1 cellular context compared by ENCODE assay signal in the genomic region with DNA sequence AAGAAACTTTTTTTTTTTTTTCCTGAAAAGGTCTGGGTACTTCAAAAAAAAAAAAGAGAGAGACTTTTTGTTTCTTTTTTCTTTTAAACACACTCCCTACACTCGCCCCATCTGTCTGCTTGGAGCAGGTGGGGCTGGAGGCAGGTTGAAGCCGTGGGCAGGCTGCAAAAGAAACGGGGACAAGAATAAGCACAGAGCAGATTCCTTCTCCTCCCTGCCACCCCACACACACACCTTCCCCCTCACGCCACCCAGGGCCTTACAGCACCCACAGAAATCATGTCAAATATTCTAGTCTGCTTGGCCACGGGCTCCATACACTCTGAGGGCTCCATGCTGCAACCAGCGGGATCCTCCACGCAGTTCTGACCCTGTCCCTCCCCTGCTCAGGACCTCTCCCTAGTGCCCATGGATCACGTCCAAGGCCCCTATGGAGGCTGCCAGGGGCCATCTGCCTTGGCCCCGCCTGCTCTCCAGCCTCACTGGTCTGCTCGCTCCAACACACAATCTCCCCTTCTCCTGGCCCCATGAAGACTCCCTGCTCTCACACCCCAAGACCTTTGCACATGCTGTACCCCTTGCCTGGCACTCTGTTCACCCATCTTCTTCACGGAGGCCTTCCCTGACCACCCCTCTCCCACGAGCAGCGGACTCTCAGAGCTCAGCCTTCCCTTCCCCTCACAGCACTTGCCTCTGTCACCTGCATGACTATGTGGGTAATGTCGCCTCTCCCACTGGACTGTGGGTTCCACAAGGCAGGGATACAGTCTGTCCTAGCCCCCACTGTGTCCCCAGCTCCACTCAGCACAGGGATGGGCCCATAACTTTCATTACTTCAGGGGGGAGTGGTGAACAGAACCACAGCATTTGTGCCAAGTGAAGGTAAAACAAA.
TF ChIP-seq lines count a peak whose summit lies in the region.

No MANE protein-coding gene starts in this region.

TF ChIP-seq in WTC11, 78 proteins besides CTCF, POLR2A, EP300 and RAD21 (continued from another document):
- TF ChIP-seq, protein P1, sequence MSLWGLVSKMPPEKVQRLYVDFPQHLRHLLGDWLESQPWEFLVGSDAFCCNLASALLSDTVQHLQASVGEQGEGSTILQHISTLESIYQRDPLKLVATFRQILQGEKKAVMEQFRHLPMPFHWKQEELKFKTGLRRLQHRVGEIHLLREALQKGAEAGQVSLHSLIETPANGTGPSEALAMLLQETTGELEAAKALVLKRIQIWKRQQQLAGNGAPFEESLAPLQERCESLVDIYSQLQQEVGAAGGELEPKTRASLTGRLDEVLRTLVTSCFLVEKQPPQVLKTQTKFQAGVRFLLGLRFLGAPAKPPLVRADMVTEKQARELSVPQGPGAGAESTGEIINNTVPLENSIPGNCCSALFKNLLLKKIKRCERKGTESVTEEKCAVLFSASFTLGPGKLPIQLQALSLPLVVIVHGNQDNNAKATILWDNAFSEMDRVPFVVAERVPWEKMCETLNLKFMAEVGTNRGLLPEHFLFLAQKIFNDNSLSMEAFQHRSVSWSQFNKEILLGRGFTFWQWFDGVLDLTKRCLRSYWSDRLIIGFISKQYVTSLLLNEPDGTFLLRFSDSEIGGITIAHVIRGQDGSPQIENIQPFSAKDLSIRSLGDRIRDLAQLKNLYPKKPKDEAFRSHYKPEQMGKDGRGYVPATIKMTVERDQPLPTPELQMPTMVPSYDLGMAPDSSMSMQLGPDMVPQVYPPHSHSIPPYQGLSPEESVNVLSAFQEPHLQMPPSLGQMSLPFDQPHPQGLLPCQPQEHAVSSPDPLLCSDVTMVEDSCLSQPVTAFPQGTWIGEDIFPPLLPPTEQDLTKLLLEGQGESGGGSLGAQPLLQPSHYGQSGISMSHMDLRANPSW (CRISPR knock-in tag; conservative IDR thresholded peaks at IDR 0.05; ENCODE audit: low read depth): no peak
- TF ChIP-seq, protein P2, sequence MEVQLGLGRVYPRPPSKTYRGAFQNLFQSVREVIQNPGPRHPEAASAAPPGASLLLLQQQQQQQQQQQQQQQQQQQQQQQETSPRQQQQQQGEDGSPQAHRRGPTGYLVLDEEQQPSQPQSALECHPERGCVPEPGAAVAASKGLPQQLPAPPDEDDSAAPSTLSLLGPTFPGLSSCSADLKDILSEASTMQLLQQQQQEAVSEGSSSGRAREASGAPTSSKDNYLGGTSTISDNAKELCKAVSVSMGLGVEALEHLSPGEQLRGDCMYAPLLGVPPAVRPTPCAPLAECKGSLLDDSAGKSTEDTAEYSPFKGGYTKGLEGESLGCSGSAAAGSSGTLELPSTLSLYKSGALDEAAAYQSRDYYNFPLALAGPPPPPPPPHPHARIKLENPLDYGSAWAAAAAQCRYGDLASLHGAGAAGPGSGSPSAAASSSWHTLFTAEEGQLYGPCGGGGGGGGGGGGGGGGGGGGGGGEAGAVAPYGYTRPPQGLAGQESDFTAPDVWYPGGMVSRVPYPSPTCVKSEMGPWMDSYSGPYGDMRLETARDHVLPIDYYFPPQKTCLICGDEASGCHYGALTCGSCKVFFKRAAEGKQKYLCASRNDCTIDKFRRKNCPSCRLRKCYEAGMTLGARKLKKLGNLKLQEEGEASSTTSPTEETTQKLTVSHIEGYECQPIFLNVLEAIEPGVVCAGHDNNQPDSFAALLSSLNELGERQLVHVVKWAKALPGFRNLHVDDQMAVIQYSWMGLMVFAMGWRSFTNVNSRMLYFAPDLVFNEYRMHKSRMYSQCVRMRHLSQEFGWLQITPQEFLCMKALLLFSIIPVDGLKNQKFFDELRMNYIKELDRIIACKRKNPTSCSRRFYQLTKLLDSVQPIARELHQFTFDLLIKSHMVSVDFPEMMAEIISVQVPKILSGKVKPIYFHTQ (CRISPR knock-in tag; IDR thresholded peaks at IDR 0.05): no peak
- no peak for TF ChIP-seq ZNF396 (CRISPR knock-in tag; IDR thresholded peaks at IDR 0.05; ENCODE audit: borderline replicate concordance)
